ENCODE assay signal across 8 cellular contexts in the genomic region with DNA sequence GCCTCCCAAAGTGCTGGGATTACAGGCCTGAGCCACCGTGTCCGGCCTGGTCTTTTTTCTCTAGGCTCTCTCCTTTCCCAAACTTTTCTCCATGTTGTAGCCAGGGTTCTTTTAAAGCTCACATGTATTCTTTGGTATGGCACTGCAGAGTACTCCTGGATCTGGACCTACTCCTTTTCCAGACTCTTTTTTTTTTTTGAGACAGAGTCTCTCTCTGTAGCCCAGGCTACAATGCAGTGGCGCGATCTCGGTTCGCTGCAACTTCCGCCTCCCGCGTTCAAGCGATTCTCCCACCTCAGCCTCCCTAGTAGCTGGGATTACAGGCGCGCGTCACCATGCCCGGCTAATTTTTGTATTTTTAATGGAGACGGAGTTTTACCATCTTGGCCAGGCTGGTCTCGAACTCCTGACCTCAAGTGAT. TPM values are rescaled to one million over a fixed set of nuclear protein-coding genes. Genes with fewer than 3 reads are reported as not detected.
DNase-seq lines count a peak whose midpoint lies in the region; ATAC-seq, FAIRE-seq and TF ChIP-seq lines count a peak whose summit lies in the region.

No MANE protein-coding gene starts in this region.

- H3K27me3 ChIP-seq in BLaER1 treated with 17β-estradiol and CSF1 and Interleukin-3, amounts not matched to agents 10 nM and 100 nM = no peaks in the 10 kb centered on the region
- H3K27me3 ChIP-seq in NT2/D1 (ENCODE audit: insufficient read depth, insufficient read length) = no peaks in the 10 kb centered on the region
- no peaks in the 10 kb centered on the region for H3K27me3 ChIP-seq in duodenal mucosa (ENCODE audit: control insufficient read depth in 1 of 2, insufficient read depth in 2 of 2, low read length in 2 of 2)
- no peaks in the 10 kb centered on the region for H3K27me3 ChIP-seq in neural cell (ENCODE audit: insufficient read depth, low read depth, low read length)

- peak overlapping the region; percentile 87 to 97 (median 95) for H3K27ac ChIP-seq in BLaER1 treated with 17β-estradiol and CSF1 and Interleukin-3, amounts not matched to agents 10 nM and 100 nM
- H3K27ac ChIP-seq in duodenal mucosa (ENCODE audit: low read depth, low read length) (peak overlapping the region; percentile 52), neural cell (ENCODE audit: low read length) (peak overlapping the region; percentile 92)

- H3K4me2 ChIP-seq in BLaER1 treated with 17β-estradiol and CSF1 and Interleukin-3, amounts not matched to agents 10 nM and 100 nM = peak overlapping the region; percentile 79 to 92 (median 87)
- peak overlapping the region; percentile 25 for H3K4me2 ChIP-seq in neural cell (ENCODE audit: low read length)

- peak overlapping the region; percentile 98 for H2AFZ ChIP-seq in neural cell (ENCODE audit: low read depth, low read length)

- no peak for DNase-seq in NT2/D1 (ENCODE audit: low read depth, low spot score)
- DNase-seq in HPDE6-E6E7 (ENCODE audit: extremely low spot score) = no peak
- no peak for DNase-seq in RCC 7860 (ENCODE audit: low spot score)
- DNase-seq in T1000 (lab: John Stamatoyannopoulos, UW) = no peak

- no peaks in the 10 kb centered on the region for H3K9me3 ChIP-seq in BLaER1 treated with 17β-estradiol and CSF1 and Interleukin-3, amounts not matched to agents 10 nM and 100 nM (replicated peaks in 1 of 11)
- H3K9me3 ChIP-seq in NT2/D1 (ENCODE audit: insufficient read depth, low read length) (no peaks in the 10 kb centered on the region), duodenal mucosa (ENCODE audit: control insufficient read depth in 1 of 2, low read length in 2 of 2) (no peaks in the 10 kb centered on the region), neural cell (ENCODE audit: low read length) (no peaks in the 10 kb centered on the region)

- no peak for ATAC-seq in HG03442 (IDR thresholded peaks at IDR 0.05; ENCODE audit: unreplicated experiment)

- TF ChIP-seq RAD21 in neural cell (conservative IDR thresholded peaks at IDR 0.05) = no peak

- no peak for TF ChIP-seq CTCF in neural cell (IDR thresholded peaks at IDR 0.05; ENCODE audit: poor library complexity, severe bottlenecking)

- H3F3A ChIP-seq in neural cell (ENCODE audit: insufficient read depth, low read length, poor library complexity, severe bottlenecking) = no peaks in the 10 kb centered on the region

- no peak for TF ChIP-seq EP300 in neural cell (conservative IDR thresholded peaks at IDR 0.05; ENCODE audit: poor library complexity, severe bottlenecking)

- H3K9me2 ChIP-seq in neural cell (ENCODE audit: insufficient read depth, low read length) = no peaks in the 10 kb centered on the region

- H4K20me1 ChIP-seq in BLaER1 treated with 17β-estradiol and CSF1 and Interleukin-3, amounts not matched to agents 10 nM and 100 nM = no peaks in the 10 kb centered on the region
- H4K20me1 ChIP-seq in neural cell (ENCODE audit: insufficient read depth) = no peaks in the 10 kb centered on the region

- H3K79me2 ChIP-seq in neural cell (replicated peaks; ENCODE audit: insufficient read depth, low read length) = no peaks in the 10 kb centered on the region

- peaks cover 22 to 30% (median 28%) of the 10 kb centered on the region in 11 experiments for H3K36me3 ChIP-seq in BLaER1 treated with 17β-estradiol and CSF1 and Interleukin-3, amounts not matched to agents 10 nM and 100 nM
- H3K36me3 ChIP-seq in NT2/D1 (ENCODE audit: insufficient read depth, insufficient read length, low read length) (peaks cover 29% of the 10 kb centered on the region), duodenal mucosa (ENCODE audit: control insufficient read depth in 1 of 2, insufficient read depth in 2 of 2, low read length in 2 of 2) (peaks cover 8 to 21% of the 10 kb centered on the region in 2 donors), neural cell (ENCODE audit: insufficient read depth, low read length) (no peaks in the 10 kb centered on the region)

- peaks cover 36 to 64% (median 43%) of the 10 kb centered on the region in 10 experiments for H3K4me1 ChIP-seq in BLaER1 treated with 17β-estradiol and CSF1 and Interleukin-3, amounts not matched to agents 10 nM and 100 nM
- H3K4me1 ChIP-seq in NT2/D1 (ENCODE audit: insufficient read depth, insufficient read length) = no peaks in the 10 kb centered on the region
- H3K4me1 ChIP-seq in duodenal mucosa (ENCODE audit: control insufficient read depth in 1 of 2, insufficient read depth in 2 of 2, low read length in 2 of 2) = peaks cover 30 to 34% of the 10 kb centered on the region in 2 donors

- no peak for FAIRE-seq in RCC 7860 (lab: Jason Lieb, UNC)

- H3K9ac ChIP-seq in BLaER1 treated with 17β-estradiol and CSF1 and Interleukin-3, amounts not matched to agents 10 nM and 100 nM = peak overlapping the region; percentile 87 to 96 (median 93)
- H3K9ac ChIP-seq in NT2/D1 (ENCODE audit: insufficient read length, low read depth) = peak overlapping the region; percentile 90
- peak overlapping the region in 1 of 2 donors; percentile 64 for H3K9ac ChIP-seq in duodenal mucosa (ENCODE audit: low read depth in 1 of 2, low read length in 2 of 2)
- peak overlapping the region; percentile 45 for H3K9ac ChIP-seq in neural cell (ENCODE audit: low read length)

- peak overlapping the region; percentile 68 to 79 (median 72) for H3K4me3 ChIP-seq in BLaER1 treated with 17β-estradiol and CSF1 and Interleukin-3, amounts not matched to agents 10 nM and 100 nM
- H3K4me3 ChIP-seq in NT2/D1 (ENCODE audit: insufficient read length, low read depth) = peak overlapping the region; percentile 60
- peak overlapping the region; percentile 83 to 87 for H3K4me3 ChIP-seq in duodenal mucosa (ENCODE audit: low read depth in 1 of 2, low read length in 2 of 2)
- peak overlapping the region; percentile 70 for H3K4me3 ChIP-seq in neural cell (ENCODE audit: low read length)

TF ChIP-seq in neural cell, 6 proteins besides CTCF, POLR2A, EP300 and RAD21:
- no peak for TF ChIP-seq TAF1 (IDR thresholded peaks at IDR 0.05; ENCODE audit: low read depth)
- no peak for TF ChIP-seq REST (IDR thresholded peaks at IDR 0.05; ENCODE audit: borderline replicate concordance)
- no peak for TF ChIP-seq EZH2 (IDR thresholded peaks at IDR 0.05; ENCODE audit: borderline replicate concordance, insufficient read depth, low read length, poor library complexity, severe bottlenecking)
- no peak for TF ChIP-seq SMC3 (conservative IDR thresholded peaks at IDR 0.05; ENCODE audit: poor library complexity)
- TF ChIP-seq MXI1 (conservative IDR thresholded peaks at IDR 0.05; ENCODE audit: poor library complexity, severe bottlenecking) = no peak
- no peak for TF ChIP-seq POLR2AphosphoS5 (IDR thresholded peaks at IDR 0.05)

RNA-seq across cellular contexts. Expression of gene MED18, which starts 0.6 kb away (rescaled TPM):
- polyA plus RNA-seq in neural cell = 6.4 and 12.8 TPM in 2 replicates
- polyA minus RNA-seq in neural cell = 19.0 and 19.3 TPM in 2 replicates

RNA-seq across cellular contexts. Expression of gene PHACTR4, which starts 41.3 kb away (rescaled TPM):
- 7.8 and 7.9 TPM in 2 replicates for polyA plus RNA-seq in neural cell
- 13.9 and 15.5 TPM in 2 replicates for polyA minus RNA-seq in neural cell
